In the genomic region with DNA sequence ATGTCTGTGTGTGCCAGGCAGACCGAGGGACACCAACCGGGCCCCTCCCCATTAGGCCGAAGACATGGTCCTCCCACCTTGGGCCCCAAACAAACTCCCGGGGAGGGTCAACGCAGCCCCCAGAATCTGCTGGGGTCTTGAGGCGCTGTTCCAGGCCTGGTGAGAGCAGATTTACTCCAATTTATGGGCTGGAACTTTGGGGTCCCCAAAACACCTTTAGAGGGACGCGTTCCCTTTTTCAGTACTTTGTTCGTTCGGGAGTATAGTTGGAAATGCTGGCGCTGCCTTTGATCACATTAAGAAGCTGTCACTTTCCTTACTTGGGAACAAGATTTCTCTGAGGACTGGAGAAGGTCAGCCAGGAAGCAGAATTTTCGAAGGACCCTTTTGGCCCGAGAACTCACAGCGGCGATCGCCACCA, we compare ENCODE assay signal across 1 cellular context.
TF ChIP-seq lines count a peak whose summit lies in the region.

No MANE protein-coding gene starts in this region.

TF ChIP-seq in IMR-90, 13 proteins besides CTCF, POLR2A, EP300 and RAD21:
- no peak for TF ChIP-seq CHD1 (IDR thresholded peaks at IDR 0.05; ENCODE audit: low read depth, low read length)
- TF ChIP-seq RCOR1 (IDR thresholded peaks at IDR 0.05; ENCODE audit: insufficient replicate concordance, low read length): no peak
- TF ChIP-seq MAFK (IDR thresholded peaks at IDR 0.05; ENCODE audit: low read depth, low read length): no peak
- no peak for TF ChIP-seq BHLHE40 (IDR thresholded peaks at IDR 0.05; ENCODE audit: low read depth, low read length)
- TF ChIP-seq NFE2L2 (IDR thresholded peaks at IDR 0.05; ENCODE audit: low read depth, low read length): no peak
- TF ChIP-seq RFX5 (IDR thresholded peaks at IDR 0.05; ENCODE audit: low read depth, low read length): no peak
- no peak for TF ChIP-seq MXI1 (IDR thresholded peaks at IDR 0.05; ENCODE audit: borderline replicate concordance, low read depth, low read length)
- no peak for TF ChIP-seq MAZ (IDR thresholded peaks at IDR 0.05; ENCODE audit: borderline replicate concordance, low read depth, low read length)
- TF ChIP-seq, protein P1, sequence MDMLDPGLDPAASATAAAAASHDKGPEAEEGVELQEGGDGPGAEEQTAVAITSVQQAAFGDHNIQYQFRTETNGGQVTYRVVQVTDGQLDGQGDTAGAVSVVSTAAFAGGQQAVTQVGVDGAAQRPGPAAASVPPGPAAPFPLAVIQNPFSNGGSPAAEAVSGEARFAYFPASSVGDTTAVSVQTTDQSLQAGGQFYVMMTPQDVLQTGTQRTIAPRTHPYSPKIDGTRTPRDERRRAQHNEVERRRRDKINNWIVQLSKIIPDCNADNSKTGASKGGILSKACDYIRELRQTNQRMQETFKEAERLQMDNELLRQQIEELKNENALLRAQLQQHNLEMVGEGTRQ (IDR thresholded peaks at IDR 0.05; ENCODE audit: low read depth, low read length): no peak
- TF ChIP-seq FOS (IDR thresholded peaks at IDR 0.05; ENCODE audit: low read depth, low read length): no peak
- no peak for TF ChIP-seq SMC3 (IDR thresholded peaks at IDR 0.05; ENCODE audit: low read depth, low read length)
